In genomic region chr12:49825971-49826421, GRCh38 we compare ENCODE assay signal across 12 cellular contexts. TPM values are rescaled to one million over a fixed set of nuclear protein-coding genes. Genes with fewer than 3 reads are reported as not detected.
DNase-seq lines count a peak whose midpoint lies in the region; ATAC-seq and TF ChIP-seq lines count a peak whose summit lies in the region.
"Had no signal": no experiment of that assay in that cellular context is flagged by ENCODE, and none has a peak within 500 bp of the region (broad histone marks: within the 10 kb centered on the region; RNA-seq: fewer than 3 reads in every experiment).

No MANE protein-coding gene starts in this region.

- H3F3A ChIP-seq in GM23248 (ENCODE audit: insufficient read depth): peaks cover 29% of the 10 kb centered on the region

- peaks cover 6% of the 10 kb centered on the region; the same call in 1 of the 2 replicates for H4K20me1 ChIP-seq in GM23248 (ENCODE audit: insufficient read depth)
- peaks cover 46% of the 10 kb centered on the region for H4K20me1 ChIP-seq in hepatocyte (ENCODE audit: insufficient read depth, poor library complexity, severe bottlenecking)

- H3K27me3 ChIP-seq in GM23248 (replicated peaks; ENCODE audit: insufficient read depth) (no peaks in the 10 kb centered on the region), ascending aorta (no peaks in the 10 kb centered on the region), hepatocyte (no peaks in the 10 kb centered on the region)

- H2AFZ ChIP-seq in GM23248: no peak overlapping the region
- no peak overlapping the region for H2AFZ ChIP-seq in hepatocyte

- H3K9me3 ChIP-seq in GM23248 (ENCODE audit: low read depth) (no peaks in the 10 kb centered on the region), ascending aorta (no peaks in the 10 kb centered on the region), hepatocyte (ENCODE audit: low read depth) (no peaks in the 10 kb centered on the region)

- H3K27me3 Mint-ChIP-seq in activated T-cell treated with anti-CD3 and anti-CD28 coated beads, Interleukin-2, amount 50 U/mL, for 24 hours: no peaks in the 10 kb centered on the region

- 16 to 34% methylated on average over 3 to 4 of the region's 4 CpGs for WGBS in GM23248 (ENCODE audit: low coverage in 1 of 2, low lambda C conversion rate in 2 of 2, missing lambda C conversion rate in 2 of 2), 2 experiments
- WGBS in hepatocyte (ENCODE audit: low lambda C conversion rate, missing lambda C conversion rate): 85% methylated on average over 4 of the region's 4 CpGs

- H3K4me3 Mint-ChIP-seq in activated T-cell treated with anti-CD3 and anti-CD28 coated beads, Interleukin-2, amount 50 U/mL, for 24 hours: no peak overlapping the region

- peak overlapping the region; percentile 90 for H3K4me3 ChIP-seq in GM23248
- H3K4me3 ChIP-seq in ascending aorta: peak overlapping the region in 1 of 2 donors; percentile 13
- no peak overlapping the region for H3K4me3 ChIP-seq in hepatocyte
- H3K4me3 ChIP-seq in skin epidermis: peak overlapping the region in 1 of 7 experiments; percentile 1

- H3K4me1 ChIP-seq in GM23248 (ENCODE audit: insufficient read depth) (peaks cover 44% of the 10 kb centered on the region), ascending aorta (peaks cover 5 to 30% of the 10 kb centered on the region in 2 donors), hepatocyte (ENCODE audit: insufficient read depth) (peaks cover 23% of the 10 kb centered on the region)

- H3K9me2 ChIP-seq in GM23248 (ENCODE audit: insufficient read depth) (no peaks in the 10 kb centered on the region), hepatocyte (replicated peaks; ENCODE audit: insufficient read depth) (no peaks in the 10 kb centered on the region)

- peak overlapping the region; percentile 84 for H3K9ac ChIP-seq in GM23248

- intact Hi-C loops in ascending aorta (cut with DNase I): no loop called here

- H3K36me3 Mint-ChIP-seq in activated T-cell treated with anti-CD3 and anti-CD28 coated beads, Interleukin-2, amount 50 U/mL, for 24 hours (ENCODE audit: low read depth): peaks cover 6% of the 10 kb centered on the region

- DNase-seq in GM23248 (peak; percentile 72), ascending aorta (ENCODE audit: low spot score in 2 of 2) (no peak), hepatocyte (ENCODE audit: low spot score) (no peak), SIG-M5 (lab: John Stamatoyannopoulos, UW) (no peak), C1 segment of cervical spinal cord (lab: John Stamatoyannopoulos, UW) (no peak)
- DNase-seq in activated T-cell treated with anti-CD3 and anti-CD28 coated beads, Interleukin-2, amount 50 U/mL, for 24 hours: no peak
- DNase-seq: activated effector memory CD4-positive, alpha-beta T cell treated with Interleukin-2 at 50 U/mL for 16 hours; effector CD8-positive, alpha-beta T cell; NCI-H1105 treated with DMSO at 0.1 percent for 48 hours; NCI-H774 had no signal

- no peak for TF ChIP-seq CTCF in ascending aorta (IDR thresholded peaks at IDR 0.05)
- no peak for TF ChIP-seq CTCF in hepatocyte (IDR thresholded peaks at IDR 0.05; ENCODE audit: poor library complexity)

- H3K9me3 Mint-ChIP-seq in activated T-cell treated with anti-CD3 and anti-CD28 coated beads, Interleukin-2, amount 50 U/mL, for 24 hours: no peaks in the 10 kb centered on the region

- ATAC-seq in HG03196 (IDR thresholded peaks at IDR 0.05; ENCODE audit: unreplicated experiment): no peak

- H3K27ac Mint-ChIP-seq in activated T-cell treated with anti-CD3 and anti-CD28 coated beads, Interleukin-2, amount 50 U/mL, for 24 hours: no peak overlapping the region

- H3K27ac ChIP-seq in GM23248 (peak overlapping the region; percentile 93), ascending aorta (peak overlapping the region; percentile 27 to 91), hepatocyte (no peak overlapping the region), skin epidermis (peak overlapping the region in 19 of 21 experiments; percentile 4 to 92 (median 75))

- H3K79me2 ChIP-seq in GM23248 (ENCODE audit: insufficient read depth) (peaks cover 28% of the 10 kb centered on the region), hepatocyte (peaks cover 71% of the 10 kb centered on the region)

- peaks cover 3% of the 10 kb centered on the region; the same call in 1 of the 2 replicates for H3K36me3 ChIP-seq in GM23248 (ENCODE audit: low read depth)
- peaks cover 3 to 7% of the 10 kb centered on the region in 2 donors for H3K36me3 ChIP-seq in ascending aorta
- no peaks in the 10 kb centered on the region for H3K36me3 ChIP-seq in hepatocyte (replicated peaks; ENCODE audit: insufficient read depth, low read depth)

- H3K4me1 Mint-ChIP-seq in activated T-cell treated with anti-CD3 and anti-CD28 coated beads, Interleukin-2, amount 50 U/mL, for 24 hours (ENCODE audit: low read depth): peaks cover 48% of the 10 kb centered on the region

- in situ Hi-C loops in GM23248 (cut with MboI): no loop called here

- peak overlapping the region; percentile 92 for H3K4me2 ChIP-seq in GM23248 (ENCODE audit: unreplicated experiment)
- H3K4me2 ChIP-seq in hepatocyte: peak overlapping the region; percentile 83

RNA-seq across cellular contexts. Expression of gene NCKAP5L, which starts 2.2 kb away (rescaled TPM):
- 28.4 and 28.8 TPM in 2 replicates for total RNA-seq in GM23248 (2014; rRNA removed; shearing (Covaris generic))
- polyA plus RNA-seq in GM23248 (2016; fragmentation: Nextera tagmentation; extraction: Ambion mirVana) (13.5 and 14.1 TPM in 2 replicates), hepatocyte (26.7 and 32.0 TPM in 2 replicates)
- total RNA-seq in ascending aorta (33.4 TPM), hepatocyte (13.1 and 14.5 TPM in 2 replicates)

RNA-seq across cellular contexts. Expression of gene BCDIN3D, which starts 16.9 kb away (rescaled TPM):
- total RNA-seq in GM23248 (2014; rRNA removed; shearing (Covaris generic)): 3.3 and 4.2 TPM in 2 replicates
- 3.7 TPM in 2 replicates for polyA plus RNA-seq in GM23248 (2016; fragmentation: Nextera tagmentation; extraction: Ambion mirVana)
- 2.6 TPM for total RNA-seq in ascending aorta
- total RNA-seq in hepatocyte: 4.5 and 5.6 TPM in 2 replicates
- 3.5 and 5.0 TPM in 2 replicates for polyA plus RNA-seq in hepatocyte
